1 cellular context compared by ENCODE assay signal in the genomic region with DNA sequence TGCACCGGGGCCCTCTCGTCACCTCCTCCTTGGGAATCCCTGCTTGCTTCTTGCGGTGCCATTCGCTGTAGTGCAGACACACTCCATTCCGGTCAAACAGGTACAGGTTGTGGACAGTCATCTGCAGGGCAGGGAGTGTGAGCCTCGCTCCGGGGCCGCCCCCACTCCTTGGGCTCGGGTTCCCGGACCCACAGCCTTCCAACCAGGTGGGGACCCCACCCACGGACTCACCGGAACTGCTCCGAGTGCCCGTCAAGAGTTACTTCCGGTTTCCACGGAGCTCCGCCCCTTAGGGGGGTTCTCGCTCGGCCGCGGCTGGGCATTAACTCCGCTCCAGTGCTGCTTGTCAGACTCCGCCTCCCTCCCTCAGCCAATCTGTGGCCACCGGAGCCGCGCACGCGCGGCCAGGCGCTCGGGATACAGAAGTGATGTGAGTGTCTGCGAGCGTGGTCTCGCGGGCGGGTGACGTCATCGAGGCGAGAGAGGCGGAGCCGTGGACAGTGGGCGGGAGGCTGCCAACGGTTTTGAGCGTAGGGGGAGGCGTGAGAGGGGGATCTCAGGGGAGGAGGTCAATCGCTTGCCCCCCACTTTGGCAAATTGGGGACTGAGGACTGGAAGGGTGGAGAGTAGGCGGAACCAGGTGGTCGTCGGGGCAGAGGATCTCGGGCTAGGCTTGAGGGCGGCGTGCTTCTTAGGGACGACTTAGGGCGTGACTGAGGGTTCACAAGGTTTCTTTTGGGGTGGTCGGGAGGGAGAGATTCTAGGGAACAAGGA.
A peak's percentile ranks its signal among the peaks of the same experiment; 100 is the strongest.
TF ChIP-seq lines count a peak whose summit lies in the region.

A gene with protein sequence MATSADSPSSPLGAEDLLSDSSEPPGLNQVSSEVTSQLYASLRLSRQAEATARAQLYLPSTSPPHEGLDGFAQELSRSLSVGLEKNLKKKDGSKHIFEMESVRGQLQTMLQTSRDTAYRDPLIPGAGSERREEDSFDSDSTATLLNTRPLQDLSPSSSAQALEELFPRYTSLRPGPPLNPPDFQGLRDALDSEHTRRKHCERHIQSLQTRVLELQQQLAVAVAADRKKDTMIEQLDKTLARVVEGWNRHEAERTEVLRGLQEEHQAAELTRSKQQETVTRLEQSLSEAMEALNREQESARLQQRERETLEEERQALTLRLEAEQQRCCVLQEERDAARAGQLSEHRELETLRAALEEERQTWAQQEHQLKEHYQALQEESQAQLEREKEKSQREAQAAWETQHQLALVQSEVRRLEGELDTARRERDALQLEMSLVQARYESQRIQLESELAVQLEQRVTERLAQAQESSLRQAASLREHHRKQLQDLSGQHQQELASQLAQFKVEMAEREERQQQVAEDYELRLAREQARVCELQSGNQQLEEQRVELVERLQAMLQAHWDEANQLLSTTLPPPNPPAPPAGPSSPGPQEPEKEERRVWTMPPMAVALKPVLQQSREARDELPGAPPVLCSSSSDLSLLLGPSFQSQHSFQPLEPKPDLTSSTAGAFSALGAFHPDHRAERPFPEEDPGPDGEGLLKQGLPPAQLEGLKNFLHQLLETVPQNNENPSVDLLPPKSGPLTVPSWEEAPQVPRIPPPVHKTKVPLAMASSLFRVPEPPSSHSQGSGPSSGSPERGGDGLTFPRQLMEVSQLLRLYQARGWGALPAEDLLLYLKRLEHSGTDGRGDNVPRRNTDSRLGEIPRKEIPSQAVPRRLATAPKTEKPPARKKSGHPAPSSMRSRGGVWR (plus strand): TSS at position 498 of the 774 bp plus-strand sequence. CDS start 874 bp downstream, outside the sequence.
A gene with protein sequence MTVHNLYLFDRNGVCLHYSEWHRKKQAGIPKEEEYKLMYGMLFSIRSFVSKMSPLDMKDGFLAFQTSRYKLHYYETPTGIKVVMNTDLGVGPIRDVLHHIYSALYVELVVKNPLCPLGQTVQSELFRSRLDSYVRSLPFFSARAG (minus strand): TSS at position 238 of the 774 bp plus-strand sequence. CDS start 117 bp downstream, at position 121.

TF ChIP-seq in liver, 16 proteins besides CTCF, POLR2A, EP300 and RAD21 (continued from another document):
- TF ChIP-seq HNF4A (conservative IDR thresholded peaks at IDR 0.05), result no peak
- TF ChIP-seq SP1 (IDR thresholded peaks at IDR 0.05), result peak; percentile 75
- no peak for TF ChIP-seq NR2F2 (IDR thresholded peaks at IDR 0.05)
- TF ChIP-seq GABPA (IDR thresholded peaks at IDR 0.05 in 1 of 2, conservative IDR thresholded peaks at IDR 0.05 in 1 of 2), result peak; percentile 90 to 95
TF ChIP-seq in liver: peak in this region for 9.
